Comparison of ENCODE assay signal across 9 cellular contexts in the genomic region with DNA sequence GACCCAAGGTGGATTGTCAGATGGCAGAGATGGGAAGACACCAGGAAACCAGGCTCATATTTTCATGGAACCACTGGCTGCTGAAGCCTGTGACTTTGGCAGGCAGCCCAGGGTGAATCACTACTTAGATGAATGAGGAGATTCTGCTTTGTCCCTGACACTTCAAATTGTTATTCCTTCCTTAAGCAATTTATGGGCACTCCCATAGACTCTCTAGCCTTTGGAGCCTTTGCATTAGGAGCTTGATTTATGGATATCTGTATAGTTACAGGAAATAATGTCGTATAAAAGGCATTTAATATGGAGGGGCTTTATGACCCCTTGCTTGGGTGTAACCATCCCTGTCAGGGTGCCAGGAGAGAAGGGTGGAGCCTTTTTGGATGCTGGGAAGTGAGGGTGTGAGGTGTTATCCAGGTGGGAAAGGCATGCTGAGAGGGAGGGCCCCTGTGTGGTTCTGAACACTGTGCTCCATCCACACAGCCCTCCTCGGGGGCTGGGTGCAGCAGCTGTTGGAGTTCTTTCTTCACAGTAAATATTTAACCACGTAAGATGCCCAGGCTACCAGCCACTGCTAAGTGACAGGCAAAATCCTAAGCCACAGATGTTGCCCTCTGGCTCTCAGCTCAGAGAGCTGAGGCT. TPM values are rescaled to one million over a fixed set of nuclear protein-coding genes. Genes with fewer than 3 reads are reported as not detected.
DNase-seq lines count a peak whose midpoint lies in the region; ATAC-seq and TF ChIP-seq lines count a peak whose summit lies in the region.
"Had no signal": no experiment of that assay in that cellular context is flagged by ENCODE, and none has a peak within 500 bp of the region (broad histone marks: within the 10 kb centered on the region; RNA-seq: fewer than 3 reads in every experiment).

No MANE protein-coding gene starts in this region.

- H3K4me3 ChIP-seq in SK-N-MC (no peak overlapping the region), uterus (no peak overlapping the region)
- H3K4me3 ChIP-seq: BLaER1 treated with 17β-estradiol and CSF1 and Interleukin-3, amounts not matched to agents 10 nM and 100 nM had no signal

- ATAC-seq in Right ventricle myocardium superior (ENCODE audit: poor library complexity) (peak; percentile 34), Right ventricle myocardium inferior (no peak), HG03108 (IDR thresholded peaks at IDR 0.05; ENCODE audit: unreplicated experiment) (no peak)

- DNase-seq in Right ventricle myocardium superior (peak; percentile 46), Right ventricle myocardium inferior (ENCODE audit: missing footprints) (no peak), SK-N-MC (ENCODE audit: low read depth, low spot score) (peak; percentile 35), hepatic stellate cell (ENCODE audit: low spot score) (peak; percentile 73), uterus (peak; percentile 21 to 27), GM13977 (ENCODE audit: low spot score) (no peak), GM20000 (ENCODE audit: low spot score) (no peak)

- H3K9me3 ChIP-seq in SK-N-MC (ENCODE audit: low read depth, low read length) (no peaks in the 10 kb centered on the region), uterus (no peaks in the 10 kb centered on the region)
- H3K9me3 ChIP-seq: BLaER1 treated with 17β-estradiol and CSF1 and Interleukin-3, amounts not matched to agents 10 nM and 100 nM had no signal

- no peak for TF ChIP-seq CTCF in uterus (IDR thresholded peaks at IDR 0.05)
- no peak for TF ChIP-seq CTCF in GM13977 (IDR thresholded peaks at IDR 0.05; ENCODE audit: extremely low read depth, insufficient read depth, missing control alignments)
- no peak for TF ChIP-seq CTCF in GM20000 (IDR thresholded peaks at IDR 0.05; ENCODE audit: extremely low read depth, missing control alignments)

- TF ChIP-seq POLR2A in uterus (IDR thresholded peaks at IDR 0.05): no peak

- no peaks in the 10 kb centered on the region for H3K27me3 ChIP-seq in uterus
- H3K27me3 ChIP-seq: BLaER1 treated with 17β-estradiol and CSF1 and Interleukin-3, amounts not matched to agents 10 nM and 100 nM had no signal

- no peak overlapping the region for H3K9ac ChIP-seq in SK-N-MC (ENCODE audit: insufficient read length)
- H3K9ac ChIP-seq: BLaER1 treated with 17β-estradiol and CSF1 and Interleukin-3, amounts not matched to agents 10 nM and 100 nM had no signal

- in situ Hi-C loops in GM13977 (cut with MboI; ENCODE audit: low pct_unique_long_range_greater_than_20kb, low sequenced_read_pairs, unreplicated experiment): no loop called here

- H3K36me3 ChIP-seq in SK-N-MC (ENCODE audit: insufficient read depth, low read length): no peaks in the 10 kb centered on the region
- H3K36me3 ChIP-seq in uterus: no peaks in the 10 kb centered on the region
- H3K36me3 ChIP-seq: BLaER1 treated with 17β-estradiol and CSF1 and Interleukin-3, amounts not matched to agents 10 nM and 100 nM had no signal

- intact Hi-C loops in Right ventricle myocardium superior (cut with DNase I) (no loop called here), Right ventricle myocardium inferior (cut with DNase I) (no loop called here), uterus (cut with DNase I; ENCODE audit: low total_unique reads) (no loop called here)

- H3K4me1 ChIP-seq in uterus: no peaks in the 10 kb centered on the region

- H3K27ac ChIP-seq in SK-N-MC (no peak overlapping the region), uterus (no peak overlapping the region)

RNA-seq across cellular contexts. Expression of a gene that starts 35.3 kb away (rescaled TPM):
- total RNA-seq in Right ventricle myocardium superior: 1.9 TPM
- 1.8 TPM for total RNA-seq in Right ventricle myocardium inferior
- total RNA-seq in uterus: 1 to 10 TPM; 1.2 to 6.8 (median 3.9) TPM

RNA-seq across cellular contexts. Expression of a gene that starts 38.6 kb away (rescaled TPM):
- total RNA-seq in Right ventricle myocardium superior: not detected
- 0.54 TPM for total RNA-seq in Right ventricle myocardium inferior
- 1 to 10 TPM in 2 of 4 donors, not detected in 2; 1.3 to 1.7 TPM for total RNA-seq in uterus

RNA-seq across cellular contexts. Expression of a gene that starts 41.9 kb away (rescaled TPM):
- total RNA-seq in Right ventricle myocardium superior (255 TPM), Right ventricle myocardium inferior (281 TPM), uterus (100 to 1,000 TPM in 2 of 4 donors, 10 to 100 TPM in 2; 84.7 to 157 (median 104) TPM)

RNA-seq across cellular contexts. Expression of a gene that starts 42.0 kb away (rescaled TPM):
- total RNA-seq in Right ventricle myocardium superior (173 TPM), Right ventricle myocardium inferior (176 TPM), uterus (10 to 100 TPM; 17.7 to 56.1 (median 43.6) TPM)

RNA-seq across cellular contexts. Expression of a gene that starts 46.7 kb away (rescaled TPM):
- total RNA-seq in Right ventricle myocardium superior (151 TPM), Right ventricle myocardium inferior (155 TPM), uterus (10 to 100 TPM in 3 of 4 donors, 1 to 10 TPM in 1; 4.6 to 15.3 (median 14.2) TPM)

Comparison
In these comparisons a context has a peak if more than half of its experiments do, and no peak if none do; other contexts are left out.
1. DNase-seq: peak in Right ventricle myocardium superior (single experiment), SK-N-MC (single experiment), hepatic stellate cell (single experiment) and uterus (2 of 2); none in Right ventricle myocardium inferior (single experiment), GM13977 (single experiment) and GM20000 (single experiment).